ENCODE assay signal across 15 cellular contexts in genomic region chr14:65938738-65939137, GRCh38.
"Had no signal": no experiment of that assay in that cellular context is flagged by ENCODE, and none has a peak within 500 bp of the region (broad histone marks: within the 10 kb centered on the region; RNA-seq: fewer than 3 reads in every experiment).

No MANE protein-coding gene starts in this region.

- H3K36me3 Mint-ChIP-seq: memory B cell, type B pancreatic cell had no signal

- H3K27me3 Mint-ChIP-seq: activated naive CD8-positive, alpha-beta T cell; type B pancreatic cell had no signal

- H3K4me1 ChIP-seq: body of pancreas, esophagus muscularis mucosa, prostate gland, right atrium auricular region, stomach, testis had no signal

- H3K4me3 ChIP-seq: body of pancreas, esophagus muscularis mucosa, prostate gland, right atrium auricular region, stomach, testis had no signal

- DNase-seq: body of pancreas; dermis blood vessel endothelial cell; effector memory CD4-positive, alpha-beta T cell; stimulated activated CD4-positive, alpha-beta T cell treated with anti-CD3 and anti-CD28 coated beads, Interleukin-12 subunit alpha, Interleukin-12 subunit beta, amount 100 ng/mL, for 4 hours; stimulated activated CD4-positive, alpha-beta T cell treated with anti-CD3 and anti-CD28 coated beads, Interleukin-1b, Interleukin-23, amount 100 ng/mL, for 48 hours; stimulated activated CD8-positive, alpha-beta memory T cell treated with anti-CD3 and anti-CD28 coated beads, Interleukin-4, amount 100 ng/mL, for 48 hours; stomach; T1000; testis had no signal

- H3K9me3 Mint-ChIP-seq: memory B cell, type B pancreatic cell had no signal

- H3K27me3 ChIP-seq: body of pancreas, esophagus muscularis mucosa, right atrium auricular region, stomach, testis had no signal

- ATAC-seq: body of pancreas had no signal

- H3K27ac ChIP-seq: body of pancreas, esophagus muscularis mucosa, prostate gland, right atrium auricular region, stomach, testis had no signal

- H3K36me3 ChIP-seq: esophagus muscularis mucosa, prostate gland, right atrium auricular region, stomach had no signal

- H3K9me3 ChIP-seq: body of pancreas, esophagus muscularis mucosa, prostate gland, right atrium auricular region, stomach, testis had no signal

- H3K4me3 Mint-ChIP-seq: activated naive CD8-positive, alpha-beta T cell; memory B cell; type B pancreatic cell had no signal

- H3K27ac Mint-ChIP-seq: memory B cell, type B pancreatic cell had no signal
